ENCODE assay signal across 10 cellular contexts in genomic region chr17:74892974-74893911, GRCh38. TPM values are rescaled to one million over a fixed set of nuclear protein-coding genes. Genes with fewer than 3 reads are reported as not detected.
DNase-seq lines count a peak whose midpoint lies in the region; ATAC-seq and TF ChIP-seq lines count a peak whose summit lies in the region.
"Had no signal": no experiment of that assay in that cellular context is flagged by ENCODE, and none has a peak within 500 bp of the region (broad histone marks: within the 10 kb centered on the region; RNA-seq: fewer than 3 reads in every experiment).

TSS of gene FADS6 (minus strand) at chr17:74893633. CDS start at chr17:74893595, 38 bp downstream.

- H3K36me3 Mint-ChIP-seq in stimulated activated effector memory CD8-positive, alpha-beta T cell treated with anti-CD3 and anti-CD28 coated beads, Interleukin-12 subunit alpha, Interleukin-12 subunit beta, amount 100 ng/mL, for 72 hours: no peaks in the 10 kb centered on the region

- 3 to 17% methylated on average over 12 to 85 of the region's 86 CpGs for WGBS in body of pancreas, 2 donors

- peaks cover 6% of the 10 kb centered on the region for H3K4me1 Mint-ChIP-seq in stimulated activated effector memory CD8-positive, alpha-beta T cell treated with anti-CD3 and anti-CD28 coated beads, Interleukin-12 subunit alpha, Interleukin-12 subunit beta, amount 100 ng/mL, for 72 hours

- no peaks in the 10 kb centered on the region for H3K9me3 ChIP-seq in body of pancreas

- H3K36me3 ChIP-seq in body of pancreas (replicated peaks in 1 of 2; ENCODE audit: insufficient read depth in 1 of 2, low read depth in 2 of 2): no peaks in the 10 kb centered on the region

- TF ChIP-seq CTCF in body of pancreas (IDR thresholded peaks at IDR 0.05): no peak

- H3K9me3 Mint-ChIP-seq in stimulated activated effector memory CD8-positive, alpha-beta T cell treated with anti-CD3 and anti-CD28 coated beads, Interleukin-12 subunit alpha, Interleukin-12 subunit beta, amount 100 ng/mL, for 72 hours: no peaks in the 10 kb centered on the region

- peak within 1 kb of the TSS; percentile 42 for H3K4me3 Mint-ChIP-seq in stimulated activated effector memory CD8-positive, alpha-beta T cell treated with anti-CD3 and anti-CD28 coated beads, Interleukin-12 subunit alpha, Interleukin-12 subunit beta, amount 100 ng/mL, for 72 hours

- peak in 2 of 3 experiments; percentile 46 to 50 for DNase-seq in NCI-H1417 (lab: John Stamatoyannopoulos, UW)
- DNase-seq in NCI-H1417 treated with DMSO at 0.1 percent for 48 hours (lab: John Stamatoyannopoulos, UW): no peak
- peak in 1 of 4 donors; percentile 19 for DNase-seq in body of pancreas
- peak; percentile 66 for DNase-seq in iPS-NIHi7 (ENCODE audit: extremely low spot score)
- DNase-seq in stimulated activated effector memory CD8-positive, alpha-beta T cell treated with anti-CD3 and anti-CD28 coated beads, Interleukin-12 subunit alpha, Interleukin-12 subunit beta, amount 100 ng/mL, for 72 hours (ENCODE audit: low spot score in 2 of 2): no peak
- no peak for DNase-seq in NCI-H2196 treated with DMSO at 0.1 percent for 48 hours (lab: John Stamatoyannopoulos, UW; ENCODE audit: unreplicated experiment)
- DNase-seq in dermis blood vessel endothelial cell: no peak
- DNase-seq: NCI-H1105 had no signal

- no peaks in the 10 kb centered on the region for H3K27me3 ChIP-seq in body of pancreas

- no peak within 1 kb of the TSS for H3K27ac ChIP-seq in body of pancreas

- TF ChIP-seq POLR2A in body of pancreas (IDR thresholded peaks at IDR 0.05): no peak

- intact Hi-C loops in body of pancreas (cut with DNase I): no loop called here

- peaks cover 18% of the 10 kb centered on the region for H3K4me1 ChIP-seq in body of pancreas

- H3K4me3 ChIP-seq in body of pancreas: no peak within 1 kb of the TSS

- no peak within 1 kb of the TSS for H3K27ac Mint-ChIP-seq in stimulated activated effector memory CD8-positive, alpha-beta T cell treated with anti-CD3 and anti-CD28 coated beads, Interleukin-12 subunit alpha, Interleukin-12 subunit beta, amount 100 ng/mL, for 72 hours

- ATAC-seq in body of pancreas: peak; percentile 41
- peak; percentile 46 for ATAC-seq in stimulated activated effector memory CD8-positive, alpha-beta T cell treated with anti-CD3 and anti-CD28 coated beads, Interleukin-12 subunit alpha, Interleukin-12 subunit beta, amount 100 ng/mL, for 72 hours
- no peak for ATAC-seq in GM18868 (IDR thresholded peaks at IDR 0.05; ENCODE audit: unreplicated experiment)

RNA-seq across cellular contexts. Expression of gene FADS6, which starts in this region (rescaled TPM):
- total RNA-seq in body of pancreas (not detected), dermis blood vessel endothelial cell (0.05 TPM in 1 of 2 replicates, not detected in the other)
- total RNA-seq: A172 had no signal

Comparison
In these comparisons a context has a peak if more than half of its experiments do, and no peak if none do; other contexts are left out.
1. DNase-seq: peak in NCI-H1417 (2 of 3) and iPS-NIHi7 (single experiment); none in NCI-H1417 treated with DMSO at 0.1 percent for 48 hours (single experiment), stimulated activated effector memory CD8-positive, alpha-beta T cell treated with anti-CD3 and anti-CD28 coated beads, Interleukin-12 subunit alpha, Interleukin-12 subunit beta, amount 100 ng/mL, for 72 hours (0 of 2), NCI-H2196 treated with DMSO at 0.1 percent for 48 hours (single experiment) and dermis blood vessel endothelial cell (single experiment).
2. Peak in ATAC-seq in body of pancreas; RNA of the gene not detected or under 1 TPM.